Comparison of ENCODE assay signal across 1 cellular context in genomic region chr12:7114851-7115250, GRCh38.
A peak's percentile ranks its signal among the peaks of the same experiment; 100 is the strongest.
TF ChIP-seq lines count a peak whose summit lies in the region.

No MANE protein-coding gene starts in this region.

TF ChIP-seq in HepG2, 621 proteins besides CTCF, POLR2A, EP300 and RAD21:
- TF ChIP-seq ZNF629 (CRISPR knock-in tag; conservative IDR thresholded peaks at IDR 0.05), result 0 out of 2 replicates have a peak, but pooled peaks have one; percentile 6
- no peak for TF ChIP-seq ZNF180 (CRISPR knock-in tag; IDR thresholded peaks at IDR 0.05; ENCODE audit: borderline replicate concordance, low read depth)
